ENCODE assay signal across 21 cellular contexts in the genomic region with DNA sequence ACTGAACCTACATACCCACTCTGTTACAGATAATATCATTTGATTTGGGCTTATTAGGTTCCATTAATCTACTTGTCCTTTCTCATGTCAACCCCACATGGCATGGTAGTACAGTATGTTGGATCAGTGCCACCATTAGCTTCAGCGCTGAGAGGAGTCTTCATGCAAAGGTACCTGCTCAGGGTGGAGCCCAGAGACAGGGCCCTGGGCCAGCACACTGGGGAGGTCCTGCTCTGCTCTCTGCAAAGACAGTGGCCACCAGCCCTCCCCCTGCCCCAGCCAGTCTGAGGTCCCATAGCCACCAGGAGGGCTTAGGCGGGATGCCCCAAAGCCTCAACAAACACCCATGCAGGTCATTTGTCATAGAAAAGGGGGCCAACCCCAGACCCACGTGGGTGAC.
A peak's percentile ranks its signal among the peaks of the same experiment; 100 is the strongest.
DNase-seq lines count a peak whose midpoint lies in the region; ATAC-seq and TF ChIP-seq lines count a peak whose summit lies in the region.
"Had no signal": no experiment of that assay in that cellular context is flagged by ENCODE, and none has a peak within 500 bp of the region (broad histone marks: within the 10 kb centered on the region; RNA-seq: fewer than 3 reads in every experiment).

No MANE protein-coding gene starts in this region.

- TF ChIP-seq POLR2A in esophagus muscularis mucosa (IDR thresholded peaks at IDR 0.05; ENCODE audit: low read depth) = no peak
- no peak for TF ChIP-seq POLR2A in suprapubic skin (IDR thresholded peaks at IDR 0.05)

- 81% methylated on average over 3 of the region's 3 CpGs for WGBS in esophagus muscularis mucosa
- WGBS in suprapubic skin = 42% methylated on average over 2 of the region's 3 CpGs

- H3K9me3 ChIP-seq in RWPE2 (ENCODE audit: severe bottlenecking) = no peaks in the 10 kb centered on the region
- H3K9me3 ChIP-seq in esophagus muscularis mucosa = no peaks in the 10 kb centered on the region
- no peaks in the 10 kb centered on the region for H3K9me3 ChIP-seq in suprapubic skin

- H3K4me1 ChIP-seq in RWPE2 (ENCODE audit: insufficient read depth, poor library complexity, severe bottlenecking) = no peaks in the 10 kb centered on the region
- peaks cover 25 to 99% (median 96%) of the 10 kb centered on the region in 4 donors for H3K4me1 ChIP-seq in esophagus muscularis mucosa
- peaks cover 49% of the 10 kb centered on the region for H3K4me1 ChIP-seq in suprapubic skin

- TF ChIP-seq CTCF in RWPE2 (IDR thresholded peaks at IDR 0.05; ENCODE audit: poor library complexity, severe bottlenecking) (no peak), esophagus muscularis mucosa (IDR thresholded peaks at IDR 0.05) (no peak), suprapubic skin (IDR thresholded peaks at IDR 0.05) (no peak)

- H3K36me3 ChIP-seq in RWPE2 (ENCODE audit: low read depth) (no peaks in the 10 kb centered on the region), esophagus muscularis mucosa (no peaks in the 10 kb centered on the region), suprapubic skin (no peaks in the 10 kb centered on the region)

- H3K36me3 Mint-ChIP-seq in activated CD4-positive, alpha-beta T cell treated with anti-CD3 and anti-CD28 coated beads, Interleukin-2, amount 10 ng/mL, durations not matched to agents 24 days and 14 days (ENCODE audit: low read depth) = peaks cover 13% of the 10 kb centered on the region

- no peaks in the 10 kb centered on the region for H3K9me3 Mint-ChIP-seq in activated CD4-positive, alpha-beta T cell treated with anti-CD3 and anti-CD28 coated beads, Interleukin-2, amount 10 ng/mL, durations not matched to agents 24 days and 14 days
- H3K9me3 Mint-ChIP-seq: CD4-positive, alpha-beta T cell had no signal

- DNase-seq in activated CD4-positive, alpha-beta T cell treated with anti-CD3 and anti-CD28 coated beads, Interleukin-2, amount 10 ng/mL, durations not matched to agents 24 days and 14 days = no peak
- no peak for DNase-seq in activated CD4-positive, alpha-beta T cell treated with anti-CD3 and anti-CD28 coated beads, Interleukin-2, amount 50 U/mL, for 1 hour
- DNase-seq in RWPE2 (ENCODE audit: low spot score) = peak; percentile 49
- DNase-seq in esophagus muscularis mucosa (ENCODE audit: extremely low spot score) = no peak
- DNase-seq in suprapubic skin (ENCODE audit: low spot score in 2 of 2) = peak in 1 of 2 donors; percentile 53
- no peak for DNase-seq in AG20443 (ENCODE audit: low spot score)
- no peak for DNase-seq in NCI-H82 (lab: John Stamatoyannopoulos, UW)
- no peak for DNase-seq in left cardiac atrium
- DNase-seq: 8988T, DMS79, KG1, NCI-H1092, NCI-H1694, NCI-H446, NCI-H748 treated with DMSO at 0.1 percent for 48 hours, PC-9 had no signal

- H3K27me3 ChIP-seq in RWPE2 (ENCODE audit: insufficient read depth, poor library complexity, severe bottlenecking) (no peaks in the 10 kb centered on the region), esophagus muscularis mucosa (no peaks in the 10 kb centered on the region), suprapubic skin (no peaks in the 10 kb centered on the region)

- H3K4me3 ChIP-seq in RWPE2 (ENCODE audit: severe bottlenecking) = no peak overlapping the region
- no peak overlapping the region for H3K4me3 ChIP-seq in esophagus muscularis mucosa
- H3K4me3 ChIP-seq in suprapubic skin = no peak overlapping the region
- H3K4me3 ChIP-seq: GM12878, PC-9, SK-N-MC had no signal

- H3K4me1 Mint-ChIP-seq in activated CD4-positive, alpha-beta T cell treated with anti-CD3 and anti-CD28 coated beads, Interleukin-2, amount 10 ng/mL, durations not matched to agents 24 days and 14 days = peaks cover 59% of the 10 kb centered on the region

- TF ChIP-seq EP300 in esophagus muscularis mucosa (IDR thresholded peaks at IDR 0.05) = no peak
- no peak for TF ChIP-seq EP300 in suprapubic skin (IDR thresholded peaks at IDR 0.05)

- H3K27ac ChIP-seq in RWPE2 (ENCODE audit: poor library complexity, severe bottlenecking) = no peak overlapping the region
- H3K27ac ChIP-seq in esophagus muscularis mucosa (replicated peaks in 1 of 4) = peak overlapping the region; percentile 49 to 92 (median 85)
- H3K27ac ChIP-seq in suprapubic skin = peak overlapping the region; percentile 11
- H3K27ac ChIP-seq: PC-9, SK-N-MC had no signal

- H3K27ac Mint-ChIP-seq in activated CD4-positive, alpha-beta T cell treated with anti-CD3 and anti-CD28 coated beads, Interleukin-2, amount 10 ng/mL, durations not matched to agents 24 days and 14 days = peak overlapping the region; percentile 11

- ATAC-seq in RWPE2 (ENCODE audit: low read depth) (no peak), left cardiac atrium (no peak)
- ATAC-seq: GM12878, HCT116, Right ventricle myocardium inferior had no signal

- no peaks in the 10 kb centered on the region for H3K27me3 Mint-ChIP-seq in activated CD4-positive, alpha-beta T cell treated with anti-CD3 and anti-CD28 coated beads, Interleukin-2, amount 10 ng/mL, durations not matched to agents 24 days and 14 days
- H3K27me3 Mint-ChIP-seq: CD4-positive, alpha-beta T cell had no signal

- no peak overlapping the region for H3K4me3 Mint-ChIP-seq in activated CD4-positive, alpha-beta T cell treated with anti-CD3 and anti-CD28 coated beads, Interleukin-2, amount 10 ng/mL, durations not matched to agents 24 days and 14 days
- H3K4me3 Mint-ChIP-seq: CD4-positive, alpha-beta T cell had no signal

- intact Hi-C loops in activated CD4-positive, alpha-beta T cell treated with anti-CD3 and anti-CD28 coated beads, Interleukin-2, amount 10 ng/mL, durations not matched to agents 24 days and 14 days (cut with micrococcal nuclease) = no loop called here
- intact Hi-C loops in esophagus muscularis mucosa (cut with DNase I) = loop anchor here (5.0 kb wide), 2 partner anchors 35 to 120 kb away; no protein-coding TSS in a partner anchor
- intact Hi-C loops in left cardiac atrium (cut with DNase I) = no loop called here
